ENCODE assay signal across 8 cellular contexts in genomic region chr11:117098269-117099231, GRCh38. TPM values are rescaled to one million over a fixed set of nuclear protein-coding genes. Genes with fewer than 3 reads are reported as not detected.
DNase-seq lines count a peak whose midpoint lies in the region; ATAC-seq and TF ChIP-seq lines count a peak whose summit lies in the region.

Gene SIK3, minus strand, starts transcription at chr11:117098428. Its CDS starts 13 bp downstream, at chr11:117098415.

- H3K27ac ChIP-seq in DND-41 (ENCODE audit: low read length) (peak within 1 kb of the TSS; percentile 74), GM23338 (ENCODE audit: low read depth) (peak within 1 kb of the TSS; percentile 67), RWPE1 (peak within 1 kb of the TSS; percentile 92)

- peak within 1 kb of the TSS; percentile 78 for H3K4me2 ChIP-seq in DND-41 (ENCODE audit: insufficient read depth, low read length)
- peak within 1 kb of the TSS; percentile 95 for H3K4me2 ChIP-seq in GM23338

- TF ChIP-seq CTCF in DND-41 (IDR thresholded peaks at IDR 0.05; ENCODE audit: borderline replicate concordance, extremely low read depth, low read length, poor library complexity, severe bottlenecking) (peak; percentile 61), GM23338 (conservative IDR thresholded peaks at IDR 0.05; ENCODE audit: low read depth in 2 of 2) (0 out of 4 replicates have a peak, but pooled peaks of 1 of the 2 experiments have one; percentile 19), LNCaP clone FGC (IDR thresholded peaks at IDR 0.05; ENCODE audit: control insufficient read depth, extremely low read depth, insufficient read depth) (0 out of 2 replicates have a peak, but pooled peaks have one; percentile 27), RWPE1 (conservative IDR thresholded peaks at IDR 0.05; ENCODE audit: low read depth) (no peak), fibroblast of pulmonary artery (IDR thresholded peaks at IDR 0.05; ENCODE audit: low read length, missing control alignments) (peak; percentile 34), nephron progenitor cell (IDR thresholded peaks at IDR 0.05) (no peak)

- H3K4me3 Mint-ChIP-seq in GM23338 (peak within 1 kb of the TSS; percentile 96), nephron progenitor cell (peak within 1 kb of the TSS; percentile 94)
- peak within 1 kb of the TSS; percentile 99 for H3K4me3 Mint-ChIP-seq in stimulated activated naive CD8-positive, alpha-beta T cell treated with anti-CD3 and anti-CD28 coated beads, Interleukin-15, Interleukin-2, amounts not matched to agents 100 ng/mL and 50 ng/mL, for 24 hours

- DNase-seq in DND-41, result peak; percentile 90
- peak; percentile 94 for DNase-seq in GM23338 (ENCODE audit: low spot score)
- peak; percentile 39 for DNase-seq in LNCaP clone FGC (ENCODE audit: low read depth)
- peak; percentile 98 for DNase-seq in RWPE1 (ENCODE audit: low spot score)
- DNase-seq in activated T-helper 9 cell treated with anti-CD3 and anti-CD28 coated beads, Interleukin-2, amount 50 U/mL, for 16 hours (ENCODE audit: low read depth), result peak; percentile 95
- peak; percentile 95 for DNase-seq in fibroblast of pulmonary artery (ENCODE audit: low read depth)
- DNase-seq in nephron progenitor cell, result peak; percentile 94

- H3K79me2 ChIP-seq in DND-41 (ENCODE audit: insufficient read depth, low read length) (peaks cover 46% of the 10 kb centered on the region), GM23338 (replicated peaks; ENCODE audit: insufficient read depth) (peaks cover 42% of the 10 kb centered on the region)

- POLR2A ChIA-PET in RWPE1 (lab: Yijun Ruan, JAX; ENCODE audit: low non-redundant PET), result no interaction called here

- H3K4me1 Mint-ChIP-seq in GM23338 (peaks cover 33% of the 10 kb centered on the region), nephron progenitor cell (peaks cover 60% of the 10 kb centered on the region)
- H3K4me1 Mint-ChIP-seq in stimulated activated naive CD8-positive, alpha-beta T cell treated with anti-CD3 and anti-CD28 coated beads, Interleukin-15, Interleukin-2, amounts not matched to agents 100 ng/mL and 50 ng/mL, for 24 hours (ENCODE audit: low read depth), result peaks cover 51% of the 10 kb centered on the region

- H3K36me3 ChIP-seq in DND-41 (ENCODE audit: insufficient read depth, low read length) (no peaks in the 10 kb centered on the region), GM23338 (ENCODE audit: insufficient read depth) (no peaks in the 10 kb centered on the region)

- H3K27ac Mint-ChIP-seq in GM23338 (peak within 1 kb of the TSS; percentile 99), nephron progenitor cell (peak within 1 kb of the TSS; percentile 99)
- H3K27ac Mint-ChIP-seq in stimulated activated naive CD8-positive, alpha-beta T cell treated with anti-CD3 and anti-CD28 coated beads, Interleukin-15, Interleukin-2, amounts not matched to agents 100 ng/mL and 50 ng/mL, for 24 hours, result peak within 1 kb of the TSS; percentile 98

- H4K20me1 ChIP-seq in DND-41 (ENCODE audit: insufficient read depth, low read length) (peaks cover 6% of the 10 kb centered on the region; the same call in 1 of the 2 replicates), GM23338 (replicated peaks; ENCODE audit: insufficient read depth) (peaks cover 12% of the 10 kb centered on the region; the same call in 1 of the 2 replicates)

- H3K36me3 Mint-ChIP-seq in GM23338 (ENCODE audit: low read depth) (peaks cover 2% of the 10 kb centered on the region; the same call in 1 of the 3 replicates), nephron progenitor cell (ENCODE audit: low read depth) (no peaks in the 10 kb centered on the region)
- H3K36me3 Mint-ChIP-seq in stimulated activated naive CD8-positive, alpha-beta T cell treated with anti-CD3 and anti-CD28 coated beads, Interleukin-15, Interleukin-2, amounts not matched to agents 100 ng/mL and 50 ng/mL, for 24 hours (ENCODE audit: low read depth), result no peaks in the 10 kb centered on the region

- ATAC-seq in DND-41 (ENCODE audit: insufficient read depth, low read depth) (peak; percentile 82), GM23338 (peak; percentile 67)

- H3K9me3 Mint-ChIP-seq in GM23338, result no peaks in the 10 kb centered on the region; the same call in 2 of the 3 replicates
- no peaks in the 10 kb centered on the region for H3K9me3 Mint-ChIP-seq in nephron progenitor cell
- H3K9me3 Mint-ChIP-seq in stimulated activated naive CD8-positive, alpha-beta T cell treated with anti-CD3 and anti-CD28 coated beads, Interleukin-15, Interleukin-2, amounts not matched to agents 100 ng/mL and 50 ng/mL, for 24 hours, result no peaks in the 10 kb centered on the region

- H3K9me3 ChIP-seq in DND-41 (ENCODE audit: insufficient read depth, low read length, severe bottlenecking), result no peaks in the 10 kb centered on the region

- H3K27me3 Mint-ChIP-seq in GM23338 (ENCODE audit: insufficient read depth, low read depth, poor library complexity) (peaks cover 12% of the 10 kb centered on the region), nephron progenitor cell (ENCODE audit: low read depth, poor library complexity) (peaks cover 6% of the 10 kb centered on the region)
- no peaks in the 10 kb centered on the region for H3K27me3 Mint-ChIP-seq in stimulated activated naive CD8-positive, alpha-beta T cell treated with anti-CD3 and anti-CD28 coated beads, Interleukin-15, Interleukin-2, amounts not matched to agents 100 ng/mL and 50 ng/mL, for 24 hours

- H3K9me2 ChIP-seq in GM23338 (ENCODE audit: insufficient read depth), result no peaks in the 10 kb centered on the region

- CTCF ChIA-PET in RWPE1 (lab: Yijun Ruan, JAX), result interaction anchor here (0.6 kb wide), 2 partner anchors 71 to 247 kb away, joined by 3 to 4 read pairs; no protein-coding TSS in a partner anchor

- no peaks in the 10 kb centered on the region for H3F3A ChIP-seq in GM23338 (replicated peaks; ENCODE audit: low read depth)

- peaks cover 32% of the 10 kb centered on the region for H3K4me1 ChIP-seq in DND-41 (ENCODE audit: insufficient read depth, low read length)
- H3K4me1 ChIP-seq in GM23338 (ENCODE audit: insufficient read depth), result peaks cover 23% of the 10 kb centered on the region

- peak within 1 kb of the TSS; percentile 87 for H2AFZ ChIP-seq in DND-41 (ENCODE audit: low read depth, low read length)
- peak within 1 kb of the TSS; percentile 67 for H2AFZ ChIP-seq in GM23338

- peak within 1 kb of the TSS; percentile 87 for H3K9ac ChIP-seq in DND-41 (ENCODE audit: low read depth, low read length)

- H3K4me3 ChIP-seq in DND-41 (ENCODE audit: low read depth in 1 of 2, low read length in 2 of 2) (peak within 1 kb of the TSS; percentile 59 to 85; a peak in 3 of 4 replicates), GM23338 (peak within 1 kb of the TSS; percentile 92), LNCaP clone FGC (ENCODE audit: low read depth, low read length) (peak within 1 kb of the TSS; percentile 61), fibroblast of pulmonary artery (replicated peaks; ENCODE audit: low read depth, low read length) (peak within 1 kb of the TSS; percentile 82)

- H3K27me3 ChIP-seq in DND-41 (ENCODE audit: insufficient read depth, low read length, poor library complexity), result no peaks in the 10 kb centered on the region
- H3K27me3 ChIP-seq in GM23338 (ENCODE audit: insufficient read depth), result no peaks in the 10 kb centered on the region

TF ChIP-seq in GM23338, 12 proteins besides CTCF, POLR2A, EP300 and RAD21:
- TF ChIP-seq JUNB (IDR thresholded peaks at IDR 0.05; ENCODE audit: unreplicated experiment) (no peak), EZH2phosphoT487 (IDR thresholded peaks at IDR 0.05; ENCODE audit: unreplicated experiment) (no peak), CREB1 (CRISPR knock-in tag; IDR thresholded peaks at IDR 0.05; ENCODE audit: low read depth) (peak; percentile 93), POLR2AphosphoS5 (IDR thresholded peaks at IDR 0.05; ENCODE audit: low read depth) (peak; percentile 46; the same call in 1 of the 2 replicates)
TF ChIP-seq in GM23338: peak in this region for 2.

RNA-seq across cellular contexts. Expression of gene SIK3, which starts in this region (rescaled TPM):
- total RNA-seq in GM23338 (2014; rRNA removed; shearing (Covaris generic)), result 27.8 and 33.9 TPM in 2 replicates
- 6.1 and 7.3 TPM in 2 replicates for polyA plus RNA-seq in GM23338 (2016; fragmentation: Nextera tagmentation; extraction: Ambion mirVana)

Comparison
In these comparisons a context has a peak if more than half of its experiments do, and no peak if none do; other contexts are left out.
1. Peak in every context shown above with its lines: DNase-seq, ATAC-seq, H3K4me3 ChIP-seq and H3K27ac ChIP-seq.
2. DNase-seq: peak in every context shown above with its lines; median percentile 98 in RWPE1; 95 in activated T-helper 9 cell treated with anti-CD3 and anti-CD28 coated beads, Interleukin-2, amount 50 U/mL, for 16 hours; 95 in fibroblast of pulmonary artery; 94 in GM23338; 94 in nephron progenitor cell; 90 in DND-41; 39 in LNCaP clone FGC.
3. CTCF ChIP-seq: peak in DND-41 (single experiment), LNCaP clone FGC (single experiment) and fibroblast of pulmonary artery (single experiment); none in RWPE1 (single experiment) and nephron progenitor cell (single experiment).